ENCODE assay signal across 16 cellular contexts in the genomic region with DNA sequence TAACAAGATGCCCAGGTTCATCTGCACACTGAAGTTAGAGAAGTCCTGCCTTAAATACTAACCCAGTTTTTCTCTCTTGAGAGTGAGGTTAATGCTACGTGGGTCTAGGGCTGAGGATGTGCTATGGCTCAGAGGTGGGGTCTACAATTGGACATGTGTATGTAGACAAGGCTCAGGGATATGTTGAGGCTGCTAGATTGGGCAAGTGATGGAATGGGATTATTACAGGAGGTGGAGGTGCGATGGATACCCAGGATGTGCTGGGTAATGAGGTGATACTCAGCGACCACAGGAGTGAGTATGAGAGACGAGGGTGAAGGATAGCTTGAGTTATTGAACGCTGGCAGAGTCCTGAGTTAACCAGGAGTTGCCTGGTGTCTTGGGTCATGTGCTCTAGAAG. TPM values are rescaled to one million over a fixed set of nuclear protein-coding genes. Genes with fewer than 3 reads are reported as not detected.
DNase-seq lines count a peak whose midpoint lies in the region; ATAC-seq and TF ChIP-seq lines count a peak whose summit lies in the region.
"Had no signal": no experiment of that assay in that cellular context is flagged by ENCODE, and none has a peak within 500 bp of the region (broad histone marks: within the 10 kb centered on the region; RNA-seq: fewer than 3 reads in every experiment).

No MANE protein-coding gene starts in this region.

- H3K27ac ChIP-seq in endodermal cell (ENCODE audit: low read depth, low read length) (no peak overlapping the region), colonic mucosa (no peak overlapping the region)
- H3K27ac ChIP-seq: C4-2B had no signal

- no peak overlapping the region for H3K9ac ChIP-seq in endodermal cell (ENCODE audit: extremely low read depth, low read length, poor library complexity, severe bottlenecking)
- no peak overlapping the region for H3K9ac ChIP-seq in colonic mucosa (ENCODE audit: low read depth in 2 of 2, low read length in 2 of 2)

- no peaks in the 10 kb centered on the region for H3K9me3 ChIP-seq in endodermal cell (ENCODE audit: control insufficient read depth, low read length)
- no peaks in the 10 kb centered on the region for H3K9me3 ChIP-seq in colonic mucosa

- H3K4me3 Mint-ChIP-seq in activated T-cell treated with anti-CD3 and anti-CD28 coated beads, Interleukin-2, amount 50 U/mL, for 72 hours = no peak overlapping the region
- no peak overlapping the region for H3K4me3 Mint-ChIP-seq in activated T-helper 1 cell treated with anti-CD3 and anti-CD28 coated beads, Interleukin-12 subunit alpha, Interleukin-12 subunit beta, Interleukin-2, Interleukin-4 antibody, amounts not matched to agents 30 ng/mL and 10 ng/mL and 1 ng/mL, durations not matched to agents 14 hours and 24 hours and 36 hours
- H3K4me3 Mint-ChIP-seq in endodermal cell (no peak overlapping the region), chondrocyte (ENCODE audit: unreplicated experiment) (no peak overlapping the region)
- H3K4me3 Mint-ChIP-seq: H9 had no signal

- peaks cover 11 to 35% of the 10 kb centered on the region in 2 donors for H3K36me3 Mint-ChIP-seq in activated T-cell treated with anti-CD3 and anti-CD28 coated beads, Interleukin-2, amount 50 U/mL, for 72 hours (ENCODE audit: insufficient read depth in 2 of 2)
- H3K36me3 Mint-ChIP-seq in activated T-helper 1 cell treated with anti-CD3 and anti-CD28 coated beads, Interleukin-12 subunit alpha, Interleukin-12 subunit beta, Interleukin-2, Interleukin-4 antibody, amounts not matched to agents 30 ng/mL and 10 ng/mL and 1 ng/mL, durations not matched to agents 14 hours and 24 hours and 36 hours (ENCODE audit: low read depth) = peaks cover 53% of the 10 kb centered on the region
- H3K36me3 Mint-ChIP-seq in endodermal cell (ENCODE audit: low read depth) = peaks cover 75% of the 10 kb centered on the region
- peaks cover 54% of the 10 kb centered on the region for H3K36me3 Mint-ChIP-seq in chondrocyte (ENCODE audit: low read depth)

- TF ChIP-seq CTCF in endodermal cell (conservative IDR thresholded peaks at IDR 0.05) (no peak), chondrocyte (IDR thresholded peaks at IDR 0.05) (no peak), colonic mucosa (IDR thresholded peaks at IDR 0.05) (no peak)

- 94 to 96% methylated on average over 4 to 5 of the region's 5 CpGs for WGBS in endodermal cell (ENCODE audit: insufficient coverage in 1 of 2, insufficient read length in 1 of 2), 2 experiments

- H3K4me1 Mint-ChIP-seq in activated T-cell treated with anti-CD3 and anti-CD28 coated beads, Interleukin-2, amount 50 U/mL, for 72 hours (ENCODE audit: low read depth) = peaks cover 49% of the 10 kb centered on the region
- H3K4me1 Mint-ChIP-seq in activated T-helper 1 cell treated with anti-CD3 and anti-CD28 coated beads, Interleukin-12 subunit alpha, Interleukin-12 subunit beta, Interleukin-2, Interleukin-4 antibody, amounts not matched to agents 30 ng/mL and 10 ng/mL and 1 ng/mL, durations not matched to agents 14 hours and 24 hours and 36 hours (ENCODE audit: low read depth) = peaks cover 13% of the 10 kb centered on the region
- H3K4me1 Mint-ChIP-seq in endodermal cell (peaks cover 3% of the 10 kb centered on the region), chondrocyte (ENCODE audit: low read depth) (no peaks in the 10 kb centered on the region)
- H3K4me1 Mint-ChIP-seq: H9 had no signal

- H3K4me1 ChIP-seq in endodermal cell (ENCODE audit: control insufficient read depth, insufficient read depth, low read length) = no peaks in the 10 kb centered on the region
- H3K4me1 ChIP-seq in colonic mucosa = no peaks in the 10 kb centered on the region

- peaks cover 0 to 2% of the 10 kb centered on the region in 2 donors for H3K9me3 Mint-ChIP-seq in activated T-cell treated with anti-CD3 and anti-CD28 coated beads, Interleukin-2, amount 50 U/mL, for 72 hours
- H3K9me3 Mint-ChIP-seq in activated T-helper 1 cell treated with anti-CD3 and anti-CD28 coated beads, Interleukin-12 subunit alpha, Interleukin-12 subunit beta, Interleukin-2, Interleukin-4 antibody, amounts not matched to agents 30 ng/mL and 10 ng/mL and 1 ng/mL, durations not matched to agents 14 hours and 24 hours and 36 hours = peaks cover 3% of the 10 kb centered on the region
- H3K9me3 Mint-ChIP-seq in endodermal cell = no peaks in the 10 kb centered on the region
- H3K9me3 Mint-ChIP-seq in chondrocyte (ENCODE audit: low read depth) = no peaks in the 10 kb centered on the region
- H3K9me3 Mint-ChIP-seq: H9 had no signal

- peaks cover 55% of the 10 kb centered on the region for H3K36me3 ChIP-seq in endodermal cell (ENCODE audit: control insufficient read depth, insufficient read depth, low read length)
- peaks cover 14% of the 10 kb centered on the region for H3K36me3 ChIP-seq in colonic mucosa

- H3K4me3 ChIP-seq in endodermal cell (ENCODE audit: low read length) = no peak overlapping the region
- no peak overlapping the region for H3K4me3 ChIP-seq in colonic mucosa
- H3K4me3 ChIP-seq: GM12878 had no signal

- no peak for ATAC-seq in activated T-cell treated with anti-CD3 and anti-CD28 coated beads, Interleukin-2, amount 50 U/mL, for 72 hours (replicated peaks in 1 of 2)
- no peak for ATAC-seq in GM18867 (IDR thresholded peaks at IDR 0.05; ENCODE audit: unreplicated experiment)
- ATAC-seq: GM12878 had no signal

- DNase-seq in activated T-cell treated with anti-CD3 and anti-CD28 coated beads, Interleukin-2, amount 50 U/mL, for 72 hours = no peak
- DNase-seq in activated T-cell treated with anti-CD3 and anti-CD28 coated beads, Interleukin-2, amount 50 U/mL, for 1 hour = no peak
- DNase-seq in activated T-helper 1 cell treated with anti-CD3 and anti-CD28 coated beads, Interleukin-12 subunit alpha, Interleukin-12 subunit beta, Interleukin-2, Interleukin-4 antibody, amounts not matched to agents 30 ng/mL and 10 ng/mL and 1 ng/mL, durations not matched to agents 14 hours and 24 hours and 36 hours (ENCODE audit: low spot score) = no peak
- DNase-seq in endodermal cell (peak; percentile 20), chondrocyte (ENCODE audit: low spot score) (no peak), colonic mucosa (no peak)
- DNase-seq: DMS 273 treated with DMSO at 0.1 percent for 48 hours, GDM1, H9, NCI-H1417 treated with DMSO at 0.1 percent for 48 hours, NCI-H1930, NCI-H526 treated with DMSO at 0.1 percent for 48 hours, Right ventricle myocardium superior had no signal

- H3K27me3 ChIP-seq in endodermal cell (ENCODE audit: control insufficient read depth, insufficient read depth, low read length, poor library complexity, severe bottlenecking) = no peaks in the 10 kb centered on the region
- H3K27me3 ChIP-seq in colonic mucosa = no peaks in the 10 kb centered on the region

- intact Hi-C loops in activated T-helper 1 cell treated with anti-CD3 and anti-CD28 coated beads, Interleukin-12 subunit alpha, Interleukin-12 subunit beta, Interleukin-2, Interleukin-4 antibody, amounts not matched to agents 30 ng/mL and 10 ng/mL and 1 ng/mL, durations not matched to agents 14 hours and 24 hours and 36 hours (cut with micrococcal nuclease) = no loop called here
- intact Hi-C loops in colonic mucosa (cut with DNase I) = no loop called here

- no peaks in the 10 kb centered on the region for H3K27me3 Mint-ChIP-seq in activated T-cell treated with anti-CD3 and anti-CD28 coated beads, Interleukin-2, amount 50 U/mL, for 72 hours (ENCODE audit: low read depth)
- H3K27me3 Mint-ChIP-seq in activated T-helper 1 cell treated with anti-CD3 and anti-CD28 coated beads, Interleukin-12 subunit alpha, Interleukin-12 subunit beta, Interleukin-2, Interleukin-4 antibody, amounts not matched to agents 30 ng/mL and 10 ng/mL and 1 ng/mL, durations not matched to agents 14 hours and 24 hours and 36 hours (ENCODE audit: insufficient read depth) = no peaks in the 10 kb centered on the region
- H3K27me3 Mint-ChIP-seq in endodermal cell (ENCODE audit: insufficient read depth) (no peaks in the 10 kb centered on the region), chondrocyte (ENCODE audit: low read depth) (no peaks in the 10 kb centered on the region)

- H3K27ac Mint-ChIP-seq in activated T-cell treated with anti-CD3 and anti-CD28 coated beads, Interleukin-2, amount 50 U/mL, for 72 hours = peak overlapping the region; percentile 6
- H3K27ac Mint-ChIP-seq in activated T-helper 1 cell treated with anti-CD3 and anti-CD28 coated beads, Interleukin-12 subunit alpha, Interleukin-12 subunit beta, Interleukin-2, Interleukin-4 antibody, amounts not matched to agents 30 ng/mL and 10 ng/mL and 1 ng/mL, durations not matched to agents 14 hours and 24 hours and 36 hours = peak overlapping the region; percentile 70
- no peak overlapping the region for H3K27ac Mint-ChIP-seq in endodermal cell
- no peak overlapping the region for H3K27ac Mint-ChIP-seq in chondrocyte (ENCODE audit: unreplicated experiment)

RNA-seq across cellular contexts. Expression of a gene that starts 38.1 kb away (rescaled TPM):
- total RNA-seq in activated T-cell treated with anti-CD3 and anti-CD28 coated beads, Interleukin-2, amount 50 U/mL, for 72 hours = 100 to 1,000 TPM; 160 to 181 TPM
- total RNA-seq in activated T-helper 1 cell treated with anti-CD3 and anti-CD28 coated beads, Interleukin-12 subunit alpha, Interleukin-12 subunit beta, Interleukin-2, Interleukin-4 antibody, amounts not matched to agents 30 ng/mL and 10 ng/mL and 1 ng/mL, durations not matched to agents 14 hours and 24 hours and 36 hours = 214 and 215 TPM in 2 replicates
- total RNA-seq in endodermal cell (100 to 1,000 TPM; 345 to 348 TPM), chondrocyte (210 to 236 TPM (median 228 TPM) in 3 replicates), colonic mucosa (100 to 1,000 TPM; 273 to 378 TPM)
- polyA plus RNA-seq in endodermal cell (2013, experiment 1 of 2) = 262 TPM
- 237 TPM for polyA plus RNA-seq in endodermal cell (2013, experiment 2 of 2)

RNA-seq across cellular contexts. Expression of a gene that starts 41.4 kb away (rescaled TPM):
- total RNA-seq in activated T-cell treated with anti-CD3 and anti-CD28 coated beads, Interleukin-2, amount 50 U/mL, for 72 hours = 10 to 100 TPM; 32.1 to 33.5 TPM
- total RNA-seq in activated T-helper 1 cell treated with anti-CD3 and anti-CD28 coated beads, Interleukin-12 subunit alpha, Interleukin-12 subunit beta, Interleukin-2, Interleukin-4 antibody, amounts not matched to agents 30 ng/mL and 10 ng/mL and 1 ng/mL, durations not matched to agents 14 hours and 24 hours and 36 hours = 13.8 and 16.5 TPM in 2 replicates
- total RNA-seq in endodermal cell (10 to 100 TPM; 31.2 to 41.6 TPM), chondrocyte (12.8 to 15.3 TPM (median 13.9 TPM) in 3 replicates), colonic mucosa (10 to 100 TPM in 1 of 2 donors, 1 to 10 TPM in 1; 7.5 to 10.6 TPM)
- polyA plus RNA-seq in endodermal cell (2013, experiment 1 of 2) = 19.9 TPM
- polyA plus RNA-seq in endodermal cell (2013, experiment 2 of 2) = 20.2 TPM

RNA-seq across cellular contexts. Expression of a gene that starts 56.6 kb away (rescaled TPM):
- total RNA-seq in activated T-cell treated with anti-CD3 and anti-CD28 coated beads, Interleukin-2, amount 50 U/mL, for 72 hours = 10 to 100 TPM; 15.3 to 18.2 TPM
- 7.8 and 10.8 TPM in 2 replicates for total RNA-seq in activated T-helper 1 cell treated with anti-CD3 and anti-CD28 coated beads, Interleukin-12 subunit alpha, Interleukin-12 subunit beta, Interleukin-2, Interleukin-4 antibody, amounts not matched to agents 30 ng/mL and 10 ng/mL and 1 ng/mL, durations not matched to agents 14 hours and 24 hours and 36 hours
- 10 to 100 TPM; 22.1 to 26.2 TPM for total RNA-seq in endodermal cell
- polyA plus RNA-seq in endodermal cell (2013, experiment 1 of 2) = 10.9 TPM
- polyA plus RNA-seq in endodermal cell (2013, experiment 2 of 2) = 7.9 TPM
- total RNA-seq in chondrocyte = 14.5 to 18.1 TPM (median 14.7 TPM) in 3 replicates
- total RNA-seq in colonic mucosa = 10 to 100 TPM; 10.2 to 10.6 TPM

Comparison
In these comparisons a context has a peak if more than half of its experiments do, and no peak if none do; other contexts are left out.
1. H3K27ac Mint-ChIP-seq: peak in activated T-cell treated with anti-CD3 and anti-CD28 coated beads, Interleukin-2, amount 50 U/mL, for 72 hours (single experiment) and activated T-helper 1 cell treated with anti-CD3 and anti-CD28 coated beads, Interleukin-12 subunit alpha, Interleukin-12 subunit beta, Interleukin-2, Interleukin-4 antibody, amounts not matched to agents 30 ng/mL and 10 ng/mL and 1 ng/mL, durations not matched to agents 14 hours and 24 hours and 36 hours (single experiment); none in endodermal cell (single experiment) and chondrocyte (single experiment).